ENCODE assay signal across 13 cellular contexts in the genomic region with DNA sequence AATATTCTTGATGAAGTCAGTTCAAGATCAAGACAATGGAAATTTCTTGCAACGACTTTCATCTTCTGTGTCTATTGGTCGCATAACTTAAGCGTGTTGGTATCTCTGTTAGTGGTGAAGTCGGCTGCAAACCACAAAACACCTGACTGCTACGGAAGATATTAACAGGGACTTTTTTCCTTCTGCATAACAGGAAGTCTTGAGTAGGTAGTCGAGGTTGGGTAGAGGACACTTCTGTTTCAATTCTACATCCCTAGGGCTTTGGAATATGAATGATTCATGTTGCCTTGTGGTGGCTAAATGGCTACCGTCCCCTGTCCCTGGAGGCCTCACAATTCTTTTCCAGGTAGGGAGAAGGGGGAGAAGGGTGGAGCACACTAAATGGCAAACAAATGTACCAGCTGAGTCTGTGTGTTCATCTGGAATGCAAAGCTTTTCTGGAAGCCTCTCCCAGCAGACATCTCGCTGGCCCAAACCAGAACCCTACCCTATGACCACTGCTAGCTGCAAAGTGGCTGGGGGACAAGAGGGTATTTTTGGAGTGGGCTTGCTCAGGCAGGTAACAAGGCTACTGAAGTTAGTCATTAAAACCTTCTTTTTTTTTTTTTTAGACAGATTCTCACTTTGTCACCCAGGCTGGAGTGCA. TPM values are rescaled to one million over a fixed set of nuclear protein-coding genes. Genes with fewer than 3 reads are reported as not detected.
DNase-seq lines count a peak whose midpoint lies in the region; ATAC-seq and TF ChIP-seq lines count a peak whose summit lies in the region.
"Had no signal": no experiment of that assay in that cellular context is flagged by ENCODE, and none has a peak within 500 bp of the region (broad histone marks: within the 10 kb centered on the region; RNA-seq: fewer than 3 reads in every experiment).

No MANE protein-coding gene starts in this region.

- H3K27ac Mint-ChIP-seq in endodermal cell = no peak overlapping the region
- H3K27ac Mint-ChIP-seq: nephron had no signal

- no peak overlapping the region for H3K4me3 ChIP-seq in endodermal cell (ENCODE audit: low read length)
- no peak overlapping the region for H3K4me3 ChIP-seq in uterus
- H3K4me3 ChIP-seq: K562, SK-N-MC had no signal

- no peaks in the 10 kb centered on the region for H3K36me3 Mint-ChIP-seq in endodermal cell (ENCODE audit: low read depth)

- no peaks in the 10 kb centered on the region for H3K4me1 Mint-ChIP-seq in endodermal cell
- H3K4me1 Mint-ChIP-seq: nephron had no signal

- no peaks in the 10 kb centered on the region for H3K4me1 ChIP-seq in endodermal cell (ENCODE audit: control insufficient read depth, insufficient read depth, low read length)
- no peaks in the 10 kb centered on the region for H3K4me1 ChIP-seq in uterus

- ATAC-seq in HG03469 (IDR thresholded peaks at IDR 0.05; ENCODE audit: unreplicated experiment) (peak; percentile 84), HG03175 (IDR thresholded peaks at IDR 0.05; ENCODE audit: unreplicated experiment) (no peak)
- peak; percentile 89 for ATAC-seq in stimulated activated naive CD8-positive, alpha-beta T cell treated with anti-CD3 and anti-CD28 coated beads, Interleukin-15, Interleukin-2, amounts not matched to agents 100 U/mL and 50 U/mL, for 24 hours
- ATAC-seq: K562 had no signal

- H3K9me3 ChIP-seq in endodermal cell (ENCODE audit: control insufficient read depth, low read length) (no peaks in the 10 kb centered on the region), uterus (no peaks in the 10 kb centered on the region)

- no peak for TF ChIP-seq CTCF in endodermal cell (conservative IDR thresholded peaks at IDR 0.05)
- no peak for TF ChIP-seq CTCF in uterus (IDR thresholded peaks at IDR 0.05)

- no peak overlapping the region for H3K27ac ChIP-seq in endodermal cell (ENCODE audit: low read depth, low read length)
- no peak overlapping the region for H3K27ac ChIP-seq in uterus
- H3K27ac ChIP-seq: SK-N-MC had no signal

- no peaks in the 10 kb centered on the region for H3K36me3 ChIP-seq in endodermal cell (ENCODE audit: control insufficient read depth, insufficient read depth, low read length)
- H3K36me3 ChIP-seq in uterus = no peaks in the 10 kb centered on the region

- no peak overlapping the region for H3K4me3 Mint-ChIP-seq in endodermal cell
- H3K4me3 Mint-ChIP-seq: nephron had no signal

- DNase-seq in activated T-cell treated with anti-CD3 and anti-CD28 coated beads for 1 hour (ENCODE audit: low read depth) = peak; percentile 16
- DNase-seq in activated T-cell treated with anti-CD3 and anti-CD28 coated beads for 4 hours = no peak
- DNase-seq in activated T-cell treated with anti-CD3 and anti-CD28 coated beads for 24 hours (ENCODE audit: low read depth) = peak; percentile 30
- DNase-seq in stimulated activated naive CD8-positive, alpha-beta T cell treated with anti-CD3 and anti-CD28 coated beads, Interleukin-15, Interleukin-2, amounts not matched to agents 100 U/mL and 50 U/mL, for 24 hours = no peak
- no peak for DNase-seq in endodermal cell
- DNase-seq in uterus = no peak
- DNase-seq: glutamatergic neuron had no signal

- 86 to 100% methylated on average over 4 to 8 of the region's 8 CpGs for WGBS in endodermal cell (ENCODE audit: insufficient coverage in 1 of 2, insufficient read length in 1 of 2), 2 experiments

- no peak overlapping the region for H3K9ac ChIP-seq in endodermal cell (ENCODE audit: extremely low read depth, low read length, poor library complexity, severe bottlenecking)

- no peaks in the 10 kb centered on the region for H3K9me3 Mint-ChIP-seq in endodermal cell
- H3K9me3 Mint-ChIP-seq: nephron had no signal

- peaks cover 1% of the 10 kb centered on the region for H3K27me3 Mint-ChIP-seq in endodermal cell (ENCODE audit: insufficient read depth)

- intact Hi-C loops in uterus (cut with DNase I; ENCODE audit: low total_unique reads) = no loop called here

- TF ChIP-seq POLR2A in uterus (IDR thresholded peaks at IDR 0.05) = no peak

- H3K27me3 ChIP-seq in endodermal cell (ENCODE audit: control insufficient read depth, insufficient read depth, low read length, poor library complexity, severe bottlenecking) = no peaks in the 10 kb centered on the region
- no peaks in the 10 kb centered on the region for H3K27me3 ChIP-seq in uterus

RNA-seq across cellular contexts. Expression of gene NKX2-2, which starts 34.6 kb away (rescaled TPM):
- total RNA-seq in endodermal cell = 1 to 10 TPM in 1 of 2 donors, under 1 TPM in 1; 0.31 to 1.5 TPM
- polyA plus RNA-seq in endodermal cell (2013, experiment 1 of 2) = 0.11 TPM
- polyA plus RNA-seq in endodermal cell (2013, experiment 2 of 2) = not detected
- not detected for total RNA-seq in uterus
- total RNA-seq: bronchial epithelial cell, K562 had no signal

Comparison
In these comparisons a context has a peak if more than half of its experiments do, and no peak if none do; other contexts are left out.
1. DNase-seq: peak in activated T-cell treated with anti-CD3 and anti-CD28 coated beads for 1 hour (single experiment) and activated T-cell treated with anti-CD3 and anti-CD28 coated beads for 24 hours (single experiment); none in activated T-cell treated with anti-CD3 and anti-CD28 coated beads for 4 hours (single experiment), stimulated activated naive CD8-positive, alpha-beta T cell treated with anti-CD3 and anti-CD28 coated beads, Interleukin-15, Interleukin-2, amounts not matched to agents 100 U/mL and 50 U/mL, for 24 hours (single experiment), endodermal cell (single experiment) and uterus (0 of 2).